Comparison of ENCODE assay signal across 8 cellular contexts in genomic region chr9:138211544-138212224, GRCh38.
DNase-seq lines count a peak whose midpoint lies in the region; ATAC-seq, FAIRE-seq and TF ChIP-seq lines count a peak whose summit lies in the region.
"Not testable (repeated sequence)": the region's sequence is repeated elsewhere in the genome, so short reads cannot be mapped to it uniquely, and the experiment has no call there.

No MANE protein-coding gene starts in this region.

- TF ChIP-seq EP300 in A549 (IDR thresholded peaks at IDR 0.05) = not testable (repeated sequence)

- intact Hi-C loops in left colon (cut with DNase I, micrococcal nuclease) = not testable (repeated sequence)

- H3K27me3 Mint-ChIP-seq in progenitor cell of endocrine pancreas = not testable (repeated sequence)

- not testable (repeated sequence) for H3K27me3 ChIP-seq in WERI-Rb-1 (ENCODE audit: insufficient read depth, low read depth, severe bottlenecking)

- POLR2A ChIA-PET in A549 (lab: Yijun Ruan, JAX) = not testable (repeated sequence)

- H3K4me1 ChIP-seq in A549 = not testable (repeated sequence)

- not testable (repeated sequence) for H3K4me3 Mint-ChIP-seq in progenitor cell of endocrine pancreas (ENCODE audit: low read depth)

- TF ChIP-seq RAD21 in A549 (conservative IDR thresholded peaks at IDR 0.05 in 1 of 2, IDR thresholded peaks at IDR 0.05 in 1 of 2) = peak in 1 of 2 experiments; percentile 25; a peak in 2 of 5 replicates

- FAIRE-seq in A549 (lab: Jason Lieb, UNC) = not testable (repeated sequence)

- not testable (repeated sequence) for H3K4me3 ChIP-seq in A549; WERI-Rb-1 (ENCODE audit: low read depth, low read length); epithelial cell of proximal tubule (ENCODE audit: low read depth, low read length)

- not testable (repeated sequence) for TF ChIP-seq POLR2A in A549 (IDR thresholded peaks at IDR 0.05; ENCODE audit: low read length)

- H3K4me1 Mint-ChIP-seq in progenitor cell of endocrine pancreas (ENCODE audit: low read depth) = not testable (repeated sequence)

- CTCF ChIA-PET in A549 (lab: Yijun Ruan, JAX) = not testable (repeated sequence)

- H3K36me3 Mint-ChIP-seq in progenitor cell of endocrine pancreas (ENCODE audit: insufficient read depth) = not testable (repeated sequence)

- H3K27ac Mint-ChIP-seq in progenitor cell of endocrine pancreas = peak overlapping the region; percentile 20

- ATAC-seq in A549 (peak; percentile 67 to 94; a peak in 5 of 6 replicates), left colon (peak; percentile 58)

- not testable (repeated sequence) for H3K9me3 ChIP-seq in A549; WERI-Rb-1 (ENCODE audit: severe bottlenecking)

- not testable (repeated sequence) for H3K4me2 ChIP-seq in A549

- not testable (repeated sequence) for H3K9me3 Mint-ChIP-seq in progenitor cell of endocrine pancreas (ENCODE audit: low read depth)

- not testable (repeated sequence) for H3K36me3 ChIP-seq in WERI-Rb-1

- WGBS in A549 (ENCODE audit: missing lambda C conversion rate) = 25% methylated on average over 7 of the region's 7 CpGs

- not testable (repeated sequence) for TF ChIP-seq CTCF in A549 (IDR thresholded peaks at IDR 0.05)
- peak; percentile 57 for TF ChIP-seq CTCF in WERI-Rb-1 (IDR thresholded peaks at IDR 0.05; ENCODE audit: low read depth, low read length)
- TF ChIP-seq CTCF in epithelial cell of proximal tubule (conservative IDR thresholded peaks at IDR 0.05; ENCODE audit: low read depth, low read length) = peak; percentile 25
- TF ChIP-seq CTCF in progenitor cell of endocrine pancreas (IDR thresholded peaks at IDR 0.05; ENCODE audit: unreplicated experiment) = peak; percentile 63

- peak in 1 of 2 experiments; percentile 15 for DNase-seq in A549 (ENCODE audit: low read depth in 1 of 2, low spot score in 1 of 2)
- DNase-seq in ELF-1 (ENCODE audit: low read depth, low spot score) = peak; percentile 79
- DNase-seq in HT-29 (ENCODE audit: low spot score) = peak; percentile 16
- DNase-seq in NCI-H82 (lab: John Stamatoyannopoulos, UW) = peak; percentile 24
- DNase-seq in WERI-Rb-1 = peak; percentile 60
- DNase-seq in epithelial cell of proximal tubule (ENCODE audit: low read depth); left colon: not testable (repeated sequence)
- peak; percentile 37 for DNase-seq in progenitor cell of endocrine pancreas (ENCODE audit: low spot score, unreplicated experiment)

- H3K27ac ChIP-seq in A549, WERI-Rb-1: not testable (repeated sequence)
